Comparison of ENCODE assay signal across 8 cellular contexts in genomic region chr19:42396542-42397314, GRCh38. TPM values are rescaled to one million over a fixed set of nuclear protein-coding genes. Genes with fewer than 3 reads are reported as not detected.
DNase-seq lines count a peak whose midpoint lies in the region; ATAC-seq and TF ChIP-seq lines count a peak whose summit lies in the region.

No MANE protein-coding gene starts in this region.

- intact Hi-C loops in left colon (cut with DNase I, micrococcal nuclease) = no loop called here

- peaks cover 8% of the 10 kb centered on the region for H3K27me3 Mint-ChIP-seq in activated CD4-positive, alpha-beta T cell treated with anti-CD3 and anti-CD28 coated beads, Interleukin-2, amount 10 ng/mL, durations not matched to agents 7 days and 5 days

- no peaks in the 10 kb centered on the region for H3K27me3 ChIP-seq in BJ (ENCODE audit: control insufficient read depth, insufficient read depth, low read length)

- ATAC-seq in GM19324 (IDR thresholded peaks at IDR 0.05; ENCODE audit: low FRiP score, unreplicated experiment) = peak; percentile 97
- peak; percentile 91 for ATAC-seq in HG03460 (IDR thresholded peaks at IDR 0.05; ENCODE audit: unreplicated experiment)
- ATAC-seq in left colon = peak; percentile 96

- H3K9me3 Mint-ChIP-seq in activated CD4-positive, alpha-beta T cell treated with anti-CD3 and anti-CD28 coated beads, Interleukin-2, amount 10 ng/mL, durations not matched to agents 7 days and 5 days = no peaks in the 10 kb centered on the region

- peak overlapping the region; percentile 58 for H3K4me3 ChIP-seq in BJ (ENCODE audit: low read depth, low read length)

- H3K4me1 Mint-ChIP-seq in activated CD4-positive, alpha-beta T cell treated with anti-CD3 and anti-CD28 coated beads, Interleukin-2, amount 10 ng/mL, durations not matched to agents 7 days and 5 days = peaks cover 39% of the 10 kb centered on the region

- no peaks in the 10 kb centered on the region for H3K36me3 ChIP-seq in BJ (ENCODE audit: control insufficient read depth, insufficient read depth, low read length)

- H3K36me3 Mint-ChIP-seq in activated CD4-positive, alpha-beta T cell treated with anti-CD3 and anti-CD28 coated beads, Interleukin-2, amount 10 ng/mL, durations not matched to agents 7 days and 5 days (ENCODE audit: low read depth) = no peaks in the 10 kb centered on the region

- peak overlapping the region; percentile 81 for H3K4me3 Mint-ChIP-seq in activated CD4-positive, alpha-beta T cell treated with anti-CD3 and anti-CD28 coated beads, Interleukin-2, amount 10 ng/mL, durations not matched to agents 7 days and 5 days

- no peak for TF ChIP-seq CTCF in BJ (IDR thresholded peaks at IDR 0.05; ENCODE audit: insufficient read depth, low read depth, low read length)

- CTCF ChIA-PET in BJ (lab: Yijun Ruan, JAX) = interaction anchor here (1.1 to 3.4 kb wide), 6 partner anchors 9 to 288 kb away, joined by 3 to 10 read pairs (median 4); no protein-coding TSS in a partner anchor
- CTCF ChIA-PET in activated CD4-positive, alpha-beta T cell treated with anti-CD3 and anti-CD28 coated beads, Interleukin-2, amount 10 ng/mL, durations not matched to agents 7 days and 5 days (lab: Charles Lee) = interaction anchor here (0.7 to 2.1 kb wide), 9 partner anchors 12 to 288 kb away, joined by 3 to 8 read pairs (median 4); no protein-coding TSS in a partner anchor

- DNase-seq in BJ (ENCODE audit: low read depth) (peak; percentile 98), NCI-H526 treated with DMSO at 0.1 percent for 48 hours (lab: John Stamatoyannopoulos, UW) (peak; percentile 98), cortex of kidney (lab: John Stamatoyannopoulos, UW) (peak; percentile 29), left colon (peak; percentile 95 to 98)
- DNase-seq in activated CD4-positive, alpha-beta T cell treated with anti-CD3 and anti-CD28 coated beads, Interleukin-2, amount 10 ng/mL, durations not matched to agents 7 days and 5 days = peak; percentile 96
- peak; percentile 81 to 91 for DNase-seq in stimulated activated CD4-positive, alpha-beta T cell treated with anti-CD3 and anti-CD28 coated beads, Interleukin-1b, Interleukin-23, amount 100 ng/mL, for 4 hours (ENCODE audit: low read depth in 2 of 2)

- POLR2A ChIA-PET in BJ (lab: Charles Lee) = interaction anchor here (0.6 kb wide), 1 partner anchor 275 kb away, joined by 6 read pairs; no protein-coding TSS in a partner anchor
- POLR2A ChIA-PET in activated CD4-positive, alpha-beta T cell treated with anti-CD3 and anti-CD28 coated beads, Interleukin-2, amount 10 ng/mL, durations not matched to agents 7 days and 5 days (lab: Charles Lee) = no interaction called here

- H3K27ac Mint-ChIP-seq in activated CD4-positive, alpha-beta T cell treated with anti-CD3 and anti-CD28 coated beads, Interleukin-2, amount 10 ng/mL, durations not matched to agents 7 days and 5 days = peak overlapping the region; percentile 93

RNA-seq across cellular contexts. Expression of gene CNFN, which starts 6.6 kb away (rescaled TPM):
- polyA plus RNA-seq in BJ (2011; rRNA removed) = 0.38 and 0.78 TPM in 2 replicates
- polyA minus RNA-seq in BJ (2011; rRNA and poly(A)+ RNA removed) = 0.66 TPM in 1 of 2 replicates, not detected in the other
- not detected for total RNA-seq in activated CD4-positive, alpha-beta T cell treated with anti-CD3 and anti-CD28 coated beads, Interleukin-2, amount 10 ng/mL, durations not matched to agents 7 days and 5 days
- 1 to 10 TPM; 4.2 to 5.4 TPM for total RNA-seq in left colon

RNA-seq across cellular contexts. Expression of gene LIPE, which starts 30.5 kb away (rescaled TPM):
- 1.9 and 3.3 TPM in 2 replicates for polyA plus RNA-seq in BJ (2011; rRNA removed)
- polyA minus RNA-seq in BJ (2011; rRNA and poly(A)+ RNA removed) = 4.1 and 4.2 TPM in 2 replicates
- 10 to 100 TPM; 27.7 to 29.5 TPM for total RNA-seq in activated CD4-positive, alpha-beta T cell treated with anti-CD3 and anti-CD28 coated beads, Interleukin-2, amount 10 ng/mL, durations not matched to agents 7 days and 5 days
- total RNA-seq in left colon = 1 to 10 TPM; 7.1 to 9.7 TPM

RNA-seq across cellular contexts. Expression of gene CXCL17, which starts 46.0 kb away (rescaled TPM):
- not detected in 2 replicates for polyA plus RNA-seq in BJ (2011; rRNA removed)
- polyA minus RNA-seq in BJ (2011; rRNA and poly(A)+ RNA removed) = not detected in 2 replicates
- total RNA-seq in activated CD4-positive, alpha-beta T cell treated with anti-CD3 and anti-CD28 coated beads, Interleukin-2, amount 10 ng/mL, durations not matched to agents 7 days and 5 days = not detected
- not detected for total RNA-seq in left colon

Comparison
In these comparisons a context has a peak if more than half of its experiments do, and no peak if none do; other contexts are left out.
1. Peak in every context shown above with its lines: DNase-seq, ATAC-seq and H3K4me3 ChIP-seq.
2. DNase-seq: peak in every context shown above with its lines; median percentile 98 in BJ; 98 in NCI-H526 treated with DMSO at 0.1 percent for 48 hours; 96 in left colon; 96 in activated CD4-positive, alpha-beta T cell treated with anti-CD3 and anti-CD28 coated beads, Interleukin-2, amount 10 ng/mL, durations not matched to agents 7 days and 5 days; 86 in stimulated activated CD4-positive, alpha-beta T cell treated with anti-CD3 and anti-CD28 coated beads, Interleukin-1b, Interleukin-23, amount 100 ng/mL, for 4 hours; 29 in cortex of kidney.
3. RNA of gene CNFN, which starts 6.6 kb away (total RNA-seq): 4.2 to 5.4 TPM in left colon; not detected in activated CD4-positive, alpha-beta T cell treated with anti-CD3 and anti-CD28 coated beads, Interleukin-2, amount 10 ng/mL, durations not matched to agents 7 days and 5 days; every median in the first group is over 4 times any median in the second.